ENCODE assay signal across 18 cellular contexts in the genomic region with DNA sequence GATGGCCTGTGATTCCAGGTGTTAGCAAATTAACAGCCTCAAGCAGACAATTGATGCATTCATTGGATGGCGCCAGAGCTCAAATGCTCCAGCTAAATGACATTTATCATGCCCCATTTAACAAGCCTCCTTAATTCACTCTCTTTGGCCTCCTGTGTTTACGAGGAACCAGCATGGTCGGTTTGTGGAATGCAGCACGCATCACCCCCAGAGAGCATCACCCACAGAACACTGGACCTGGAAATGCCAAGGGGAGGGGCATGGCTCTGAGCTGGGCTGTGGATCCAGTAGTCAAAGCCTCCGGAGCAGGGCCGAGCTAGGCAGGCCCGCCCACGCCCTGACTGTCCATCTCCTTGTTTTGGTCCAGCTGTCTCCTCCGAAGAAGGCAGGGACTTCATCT.
A peak's percentile ranks its signal among the peaks of the same experiment; 100 is the strongest.
DNase-seq lines count a peak whose midpoint lies in the region; ATAC-seq lines count a peak whose summit lies in the region.
"Had no signal": no experiment of that assay in that cellular context is flagged by ENCODE, and none has a peak within 500 bp of the region (broad histone marks: within the 10 kb centered on the region; RNA-seq: fewer than 3 reads in every experiment).

No MANE protein-coding gene starts in this region.

- H2BK12ac ChIP-seq in neuronal stem cell (ENCODE audit: low read length): no peak overlapping the region

- H3K9me3 ChIP-seq in neuronal stem cell (replicated peaks in 1 of 2; ENCODE audit: control insufficient read depth in 2 of 2, insufficient read depth in 1 of 2, low read depth in 1 of 2, low read length in 2 of 2): no peaks in the 10 kb centered on the region
- H3K9me3 ChIP-seq: heart right ventricle, lower lobe of right lung, ovary had no signal

- H3K18ac ChIP-seq in neuronal stem cell (ENCODE audit: low read length): no peak overlapping the region

- H3K9me3 Mint-ChIP-seq in stimulated activated memory B cell treated with anti-CD40 and anti-IgM and Interleukin-4, amounts not matched to agents 10 μg/mL and 1 μg/mL and 100 μg/mL, for 72 hours: no peaks in the 10 kb centered on the region
- H3K9me3 Mint-ChIP-seq: CD8-positive, alpha-beta memory T cell; H9; immature natural killer cell had no signal

- no peak overlapping the region for H4K91ac ChIP-seq in neuronal stem cell (ENCODE audit: low read depth, low read length, poor library complexity)

- no peak overlapping the region for H3K23ac ChIP-seq in neuronal stem cell (ENCODE audit: low read depth, low read length, poor library complexity)

- H2AK5ac ChIP-seq in neuronal stem cell (ENCODE audit: low read depth, low read length): no peak overlapping the region

- H3K4ac ChIP-seq in neuronal stem cell (ENCODE audit: low read length): no peak overlapping the region

- H3K4me3 ChIP-seq in neuronal stem cell (ENCODE audit: low read length in 2 of 2): no peak overlapping the region
- H3K4me3 ChIP-seq: heart right ventricle, K562, lower lobe of right lung, ovary had no signal

- no peak overlapping the region for H2BK15ac ChIP-seq in neuronal stem cell (ENCODE audit: low read length)

- H3K79me1 ChIP-seq in neuronal stem cell (ENCODE audit: low read depth, low read length): no peaks in the 10 kb centered on the region

- H3K4me3 Mint-ChIP-seq in stimulated activated memory B cell treated with anti-CD40 and anti-IgM and Interleukin-4, amounts not matched to agents 10 μg/mL and 1 μg/mL and 100 μg/mL, for 72 hours: no peak overlapping the region
- H3K4me3 Mint-ChIP-seq: CD8-positive, alpha-beta memory T cell; H9; immature natural killer cell had no signal

- H3K9ac ChIP-seq in neuronal stem cell (ENCODE audit: low read depth, low read length, poor library complexity): no peak overlapping the region

- no peak overlapping the region for H3K4me2 ChIP-seq in neuronal stem cell (ENCODE audit: insufficient read depth, low read length, poor library complexity, severe bottlenecking)

- DNase-seq in NCI-H1048 (lab: John Stamatoyannopoulos, UW) (peak; percentile 55), NCI-H1930 (lab: John Stamatoyannopoulos, UW) (peak; percentile 83 to 84), NCI-H748 (lab: John Stamatoyannopoulos, UW; ENCODE audit: unreplicated experiment) (peak; percentile 99), neuronal stem cell (ENCODE audit: low spot score) (peak; percentile 40), LoVo (ENCODE audit: low spot score) (no peak)
- DNase-seq: activated naive CD4-positive, alpha-beta T cell treated with Interleukin-2 at 50 U/mL for 16 hours; anterior cingulate cortex; CD8-positive, alpha-beta memory T cell; H9; heart right ventricle; immature natural killer cell; lower lobe of right lung; ovary; Right ventricle myocardium superior; stimulated activated CD4-positive, alpha-beta T cell treated with anti-CD3 and anti-CD28 coated beads, Interleukin-2, amount 100 ng/mL, for 24 hours had no signal

- peak overlapping the region; percentile 16 for H3K27ac ChIP-seq in neuronal stem cell (replicated peaks; ENCODE audit: low read length)
- H3K27ac ChIP-seq: heart right ventricle, lower lobe of right lung, ovary had no signal

- H3K4me1 ChIP-seq in neuronal stem cell (ENCODE audit: control insufficient read depth in 2 of 2, insufficient read depth in 1 of 2, low read depth in 1 of 2, low read length in 2 of 2): peaks cover 0 to 15% of the 10 kb centered on the region in 2 donors
- H3K4me1 ChIP-seq: heart right ventricle, lower lobe of right lung had no signal

- H3K27me3 Mint-ChIP-seq in stimulated activated memory B cell treated with anti-CD40 and anti-IgM and Interleukin-4, amounts not matched to agents 10 μg/mL and 1 μg/mL and 100 μg/mL, for 72 hours: no peaks in the 10 kb centered on the region

- no peak overlapping the region for H2BK5ac ChIP-seq in neuronal stem cell (ENCODE audit: low read length)

- no peaks in the 10 kb centered on the region for H3K27me3 ChIP-seq in neuronal stem cell (ENCODE audit: control insufficient read depth in 3 of 3, insufficient read depth in 3 of 3, low read depth in 1 of 3, low read length in 3 of 3)
- H3K27me3 ChIP-seq: heart right ventricle, ovary had no signal

- H3K14ac ChIP-seq in neuronal stem cell (ENCODE audit: low read length): no peak overlapping the region

- no peak overlapping the region for H3K27ac Mint-ChIP-seq in stimulated activated memory B cell treated with anti-CD40 and anti-IgM and Interleukin-4, amounts not matched to agents 10 μg/mL and 1 μg/mL and 100 μg/mL, for 72 hours
- H3K27ac Mint-ChIP-seq: CD8-positive, alpha-beta memory T cell; H9; immature natural killer cell had no signal

- H2BK120ac ChIP-seq in neuronal stem cell (ENCODE audit: low read depth, low read length): no peak overlapping the region

- H3K36me3 Mint-ChIP-seq in stimulated activated memory B cell treated with anti-CD40 and anti-IgM and Interleukin-4, amounts not matched to agents 10 μg/mL and 1 μg/mL and 100 μg/mL, for 72 hours: no peaks in the 10 kb centered on the region
- H3K36me3 Mint-ChIP-seq: CD8-positive, alpha-beta memory T cell; immature natural killer cell had no signal

- no peak overlapping the region for H4K8ac ChIP-seq in neuronal stem cell (ENCODE audit: low read depth, low read length)

- WGBS in neuronal stem cell (ENCODE audit: extremely low coverage in 2 of 2, insufficient read length in 2 of 2, insufficient replicate concordance in 1 of 2), 2 donors: no CpG with 5 or more reads among the region's 9 CpGs

- H2AFZ ChIP-seq in neuronal stem cell (ENCODE audit: low read length): no peak overlapping the region

- ATAC-seq in stimulated activated memory B cell treated with anti-CD40 and anti-IgM and Interleukin-4, amounts not matched to agents 10 μg/mL and 1 μg/mL and 100 μg/mL, for 72 hours: no peak
- no peak for ATAC-seq in HG03565 (IDR thresholded peaks at IDR 0.05; ENCODE audit: unreplicated experiment)
- ATAC-seq: heart right ventricle, K562, lower lobe of right lung had no signal

- H3K36me3 ChIP-seq in neuronal stem cell (replicated peaks in 1 of 2; ENCODE audit: control insufficient read depth in 2 of 2, insufficient read depth in 2 of 2, low read length in 2 of 2): no peaks in the 10 kb centered on the region
- H3K36me3 ChIP-seq: heart right ventricle, lower lobe of right lung, ovary had no signal

- H3K4me1 Mint-ChIP-seq in stimulated activated memory B cell treated with anti-CD40 and anti-IgM and Interleukin-4, amounts not matched to agents 10 μg/mL and 1 μg/mL and 100 μg/mL, for 72 hours: no peaks in the 10 kb centered on the region
- H3K4me1 Mint-ChIP-seq: CD8-positive, alpha-beta memory T cell; immature natural killer cell had no signal
